ENCODE assay signal across 1 cellular context in the genomic region with DNA sequence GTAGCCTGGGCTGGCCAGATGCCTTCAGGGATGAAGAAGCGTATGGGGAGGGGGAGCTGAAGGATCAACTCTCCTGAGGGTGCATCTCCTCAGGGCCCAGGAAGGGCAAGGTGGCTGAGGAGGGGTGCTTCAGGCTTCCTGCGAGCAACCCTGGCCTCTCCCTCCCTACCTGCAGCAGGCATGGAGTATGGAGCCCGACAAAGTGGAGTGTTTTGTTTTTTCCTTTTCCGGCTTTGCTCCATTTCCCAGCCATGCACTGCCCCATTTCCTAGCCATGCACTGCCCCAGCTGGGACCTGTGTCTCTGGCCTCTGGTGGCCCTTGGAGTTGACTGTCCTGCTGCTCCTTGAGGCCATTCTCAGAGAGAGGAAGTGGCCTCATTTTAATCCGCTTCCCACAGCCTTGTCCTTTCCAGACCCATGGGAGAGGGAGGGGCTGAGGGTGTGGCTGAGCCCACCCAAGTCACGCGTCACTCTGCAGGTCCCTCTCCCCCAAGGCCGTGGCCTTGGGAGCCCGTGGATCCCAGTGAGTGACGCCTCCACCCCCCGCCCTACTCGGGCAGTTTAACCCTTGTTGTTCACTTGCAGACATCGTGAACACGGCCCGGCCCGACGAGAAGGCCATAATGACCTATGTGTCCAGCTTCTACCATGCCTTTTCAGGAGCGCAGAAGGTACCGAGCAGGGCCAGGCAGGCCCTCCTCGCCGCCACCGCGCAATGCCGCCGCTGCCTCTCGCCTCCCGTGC.
TF ChIP-seq lines count a peak whose summit lies in the region.

No MANE protein-coding gene starts in this region.

TF ChIP-seq in K562, 482 proteins besides CTCF, POLR2A, EP300 and RAD21:
- TF ChIP-seq POLR2G (IDR thresholded peaks at IDR 0.05; ENCODE audit: low read depth, low read length), result peak; percentile 55
- no peak for TF ChIP-seq ZNF274 (IDR thresholded peaks at IDR 0.05; ENCODE audit: borderline replicate concordance, low read depth, low read length)
